ENCODE assay signal across 8 cellular contexts in the genomic region with DNA sequence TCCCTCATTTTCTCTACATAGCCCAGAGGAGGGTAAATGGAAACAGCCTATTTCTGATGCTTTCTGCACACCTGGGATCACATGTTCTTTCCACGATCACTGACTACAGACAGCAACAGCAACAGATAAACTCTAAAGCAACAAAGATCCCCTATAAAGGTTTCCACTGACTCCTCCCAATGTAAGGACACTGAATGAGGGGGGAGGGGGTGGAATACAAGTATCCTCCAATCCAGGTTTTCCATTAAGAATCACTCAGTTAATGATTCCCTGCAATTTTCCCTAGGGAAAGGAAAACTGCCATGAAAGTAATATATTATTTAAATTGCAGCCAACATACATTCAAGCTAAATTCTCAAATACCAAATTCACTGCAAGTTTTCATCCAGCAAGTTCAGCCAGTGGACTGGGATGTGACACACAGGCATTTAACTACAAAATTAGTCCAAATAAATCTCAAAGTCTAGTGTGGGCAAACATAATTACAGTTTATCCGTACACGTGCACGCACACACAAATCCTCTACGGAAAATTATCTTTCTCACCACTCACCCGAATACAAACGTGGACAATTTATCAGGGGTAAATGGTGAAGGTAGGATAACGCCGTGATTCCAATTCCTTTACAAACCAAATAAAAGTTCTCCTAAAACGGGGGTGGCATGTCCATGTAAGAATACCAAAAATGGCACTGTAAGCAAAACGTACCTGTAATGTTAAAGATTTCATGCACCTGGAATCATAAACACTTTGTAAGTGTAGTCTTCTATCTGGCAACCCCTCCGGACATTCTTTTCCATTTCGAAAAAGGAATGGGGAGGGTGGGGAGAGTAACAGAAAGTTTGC. TPM values are rescaled to one million over a fixed set of nuclear protein-coding genes. Genes with fewer than 3 reads are reported as not detected.
DNase-seq lines count a peak whose midpoint lies in the region; ATAC-seq, FAIRE-seq and TF ChIP-seq lines count a peak whose summit lies in the region.
"Not testable (repeated sequence)": the region's sequence is repeated elsewhere in the genome, so short reads cannot be mapped to it uniquely, and the experiment has no call there.

No MANE protein-coding gene starts in this region.

- H3K9me3 ChIP-seq in SJSA1 (replicated peaks); pancreas; upper lobe of right lung: not testable (repeated sequence)

- H3K27me3 Mint-ChIP-seq in activated naive CD8-positive, alpha-beta T cell treated with anti-CD3 and anti-CD28 coated beads, Interleukin-2, amount 10 ng/mL, durations not matched to agents 7 days and 5 days = not testable (repeated sequence)

- H3K4me3 ChIP-seq in SJSA1 = peak overlapping the region; percentile 100
- H3K4me3 ChIP-seq in epithelial cell of esophagus (ENCODE audit: low read length) = peak overlapping the region; percentile 74
- H3K4me3 ChIP-seq in pancreas = peak overlapping the region; percentile 51 to 75 (median 60)
- H3K4me3 ChIP-seq in upper lobe of right lung = peak overlapping the region; percentile 69

- FAIRE-seq in pancreas (lab: Jason Lieb, UNC) = not testable (repeated sequence)

- 2 to 3% methylated on average over 13 of the region's 13 CpGs for WGBS in pancreas, 2 donors

- H3K4me1 ChIP-seq in SJSA1 (replicated peaks) = peaks cover 60% of the 10 kb centered on the region
- H3K4me1 ChIP-seq in pancreas = peaks cover 0 to 26% (median 17%) of the 10 kb centered on the region in 3 donors
- H3K4me1 ChIP-seq in upper lobe of right lung = peaks cover 45% of the 10 kb centered on the region

- H3K36me3 Mint-ChIP-seq in activated naive CD8-positive, alpha-beta T cell treated with anti-CD3 and anti-CD28 coated beads, Interleukin-2, amount 10 ng/mL, durations not matched to agents 7 days and 5 days = peaks cover 11% of the 10 kb centered on the region

- H3K27me3 ChIP-seq in SJSA1 (replicated peaks); pancreas; upper lobe of right lung: not testable (repeated sequence)

- H3K27ac ChIP-seq in SJSA1 = 0 out of 2 replicates have a peak overlapping the region, but pooled peaks have one; percentile 2
- peak overlapping the region in 3 of 4 donors; percentile 87 to 91 (median 90) for H3K27ac ChIP-seq in pancreas
- peak overlapping the region; percentile 91 for H3K27ac ChIP-seq in upper lobe of right lung

- H3K27ac Mint-ChIP-seq in activated naive CD8-positive, alpha-beta T cell treated with anti-CD3 and anti-CD28 coated beads, Interleukin-2, amount 10 ng/mL, durations not matched to agents 7 days and 5 days = not testable (repeated sequence)

- not testable (repeated sequence) for H3K9me3 Mint-ChIP-seq in activated naive CD8-positive, alpha-beta T cell treated with anti-CD3 and anti-CD28 coated beads, Interleukin-2, amount 10 ng/mL, durations not matched to agents 7 days and 5 days

- DNase-seq in DMS53 (lab: John Stamatoyannopoulos, UW) = peak; percentile 21
- DNase-seq in LoVo (ENCODE audit: low spot score) = peak; percentile 65
- DNase-seq in SJSA1 (ENCODE audit: low read depth in 1 of 2, low spot score in 2 of 2) = peak; percentile 43 to 65
- DNase-seq in activated naive CD8-positive, alpha-beta T cell treated with anti-CD3 and anti-CD28 coated beads, Interleukin-2, amount 10 ng/mL, durations not matched to agents 7 days and 5 days; pancreas; upper lobe of right lung: not testable (repeated sequence)
- DNase-seq in epithelial cell of esophagus (ENCODE audit: low read depth) = peak; percentile 61
- peak; percentile 69 for DNase-seq in left kidney (ENCODE audit: low read depth, low spot score)

- not testable (repeated sequence) for TF ChIP-seq CTCF in epithelial cell of esophagus (IDR thresholded peaks at IDR 0.05; ENCODE audit: insufficient read depth, low read depth, low read length, missing control alignments); pancreas (IDR thresholded peaks at IDR 0.05); upper lobe of right lung (IDR thresholded peaks at IDR 0.05)

- not testable (repeated sequence) for ATAC-seq in activated naive CD8-positive, alpha-beta T cell treated with anti-CD3 and anti-CD28 coated beads, Interleukin-2, amount 10 ng/mL, durations not matched to agents 7 days and 5 days (ENCODE audit: low read depth); pancreas; upper lobe of right lung

- intact Hi-C loops in pancreas (cut with DNase I); upper lobe of right lung (cut with DNase I): not testable (repeated sequence)

- H3K4me1 Mint-ChIP-seq in activated naive CD8-positive, alpha-beta T cell treated with anti-CD3 and anti-CD28 coated beads, Interleukin-2, amount 10 ng/mL, durations not matched to agents 7 days and 5 days = peaks cover 26% of the 10 kb centered on the region

- peaks cover 31% of the 10 kb centered on the region for H3K36me3 ChIP-seq in SJSA1
- H3K36me3 ChIP-seq in pancreas, upper lobe of right lung: not testable (repeated sequence)

- H3K4me3 Mint-ChIP-seq in activated naive CD8-positive, alpha-beta T cell treated with anti-CD3 and anti-CD28 coated beads, Interleukin-2, amount 10 ng/mL, durations not matched to agents 7 days and 5 days = peak overlapping the region; percentile 96

- POLR2A ChIA-PET in activated naive CD8-positive, alpha-beta T cell treated with anti-CD3 and anti-CD28 coated beads, Interleukin-2, amount 10 ng/mL, durations not matched to agents 7 days and 5 days (lab: Charles Lee) = not testable (repeated sequence)

RNA-seq across cellular contexts. Expression of a gene that starts 1.7 kb away (rescaled TPM):
- 57.3 and 101 TPM in 2 replicates for total RNA-seq in SJSA1 (2014; rRNA removed; shearing (Covaris generic))
- total RNA-seq in activated naive CD8-positive, alpha-beta T cell treated with anti-CD3 and anti-CD28 coated beads, Interleukin-2, amount 10 ng/mL, durations not matched to agents 7 days and 5 days = 10 to 100 TPM; 24.9 to 27.0 TPM
- total RNA-seq in pancreas (10 to 100 TPM in 2 of 6 donors, 1 to 10 TPM in 4; 6.6 to 17.1 (median 8.5) TPM), upper lobe of right lung (44.9 TPM)
- polyA plus RNA-seq in pancreas = 1 to 10 TPM; 3.0 to 6.0 TPM

Comparison
In these comparisons a context has a peak if more than half of its experiments do, and no peak if none do; other contexts are left out.
1. H3K27ac ChIP-seq: peak in every context shown above with its lines; median percentile 91 in upper lobe of right lung; 90 in pancreas; 2 in SJSA1.